In genomic region chr5:154278908-154279307, GRCh38 we compare ENCODE assay signal across 17 cellular contexts.
DNase-seq lines count a peak whose midpoint lies in the region; ATAC-seq and TF ChIP-seq lines count a peak whose summit lies in the region.
"Had no signal": no experiment of that assay in that cellular context is flagged by ENCODE, and none has a peak within 500 bp of the region (broad histone marks: within the 10 kb centered on the region; RNA-seq: fewer than 3 reads in every experiment).

No MANE protein-coding gene starts in this region.

- H3K4me2 ChIP-seq in MM.1S (ENCODE audit: low read depth, low read length) = peak overlapping the region; percentile 48
- H3K4me2 ChIP-seq: neural progenitor cell had no signal

- H3K27me3 ChIP-seq in MM.1S (replicated peaks; ENCODE audit: insufficient read depth, low read length) = no peaks in the 10 kb centered on the region
- H3K27me3 ChIP-seq: body of pancreas, neural progenitor cell, vagina had no signal

- peaks cover 24 to 33% of the 10 kb centered on the region in 2 donors for H3K4me1 Mint-ChIP-seq in stimulated activated naive B cell treated with anti-CD40 and anti-IgM and Interleukin-4, amounts not matched to agents 10 μg/mL and 1 μg/mL and 100 μg/mL, for 72 hours

- H2AFZ ChIP-seq in MM.1S (ENCODE audit: low read length) = no peak overlapping the region
- H2AFZ ChIP-seq: neural progenitor cell had no signal

- peaks cover 68% of the 10 kb centered on the region for H3K4me1 ChIP-seq in MM.1S (ENCODE audit: low read length)
- H3K4me1 ChIP-seq: body of pancreas, neural progenitor cell had no signal

- H3K9me3 Mint-ChIP-seq in stimulated activated naive B cell treated with anti-CD40 and anti-IgM and Interleukin-4, amounts not matched to agents 10 μg/mL and 1 μg/mL and 100 μg/mL, for 72 hours = no peaks in the 10 kb centered on the region
- H3K9me3 Mint-ChIP-seq: neural progenitor cell had no signal

- H3K36me3 ChIP-seq in MM.1S (replicated peaks; ENCODE audit: insufficient read depth, low read length) = no peaks in the 10 kb centered on the region
- H3K36me3 ChIP-seq: left ventricle myocardium inferior, neural progenitor cell, vagina had no signal

- no peaks in the 10 kb centered on the region for H3K9me2 ChIP-seq in MM.1S (replicated peaks; ENCODE audit: insufficient read depth, low read length)

- H4K20me1 ChIP-seq in MM.1S (ENCODE audit: insufficient read depth, low read length) = no peaks in the 10 kb centered on the region

- no peak overlapping the region for H3K9ac ChIP-seq in MM.1S (ENCODE audit: low read length)
- H3K9ac ChIP-seq: neural progenitor cell had no signal

- peaks cover 36% of the 10 kb centered on the region for H3F3A ChIP-seq in MM.1S (ENCODE audit: insufficient read depth, low read length)

- H3K27ac ChIP-seq in MM.1S (ENCODE audit: low read length) = peak overlapping the region; percentile 77; the same call in 1 of the 2 replicates
- H3K27ac ChIP-seq: body of pancreas, left ventricle myocardium inferior, neural progenitor cell, skin epidermis, vagina had no signal

- H3K36me3 Mint-ChIP-seq in stimulated activated naive B cell treated with anti-CD40 and anti-IgM and Interleukin-4, amounts not matched to agents 10 μg/mL and 1 μg/mL and 100 μg/mL, for 72 hours = peaks cover 0 to 9% of the 10 kb centered on the region in 2 donors
- H3K36me3 Mint-ChIP-seq: neural progenitor cell had no signal

- H3K4me3 Mint-ChIP-seq in stimulated activated naive B cell treated with anti-CD40 and anti-IgM and Interleukin-4, amounts not matched to agents 10 μg/mL and 1 μg/mL and 100 μg/mL, for 72 hours = no peak overlapping the region
- H3K4me3 Mint-ChIP-seq: B cell, neural progenitor cell had no signal

- no peaks in the 10 kb centered on the region for H3K9me3 ChIP-seq in MM.1S (replicated peaks; ENCODE audit: insufficient read depth, low read length)
- H3K9me3 ChIP-seq: body of pancreas, left ventricle myocardium inferior, vagina had no signal

- 0 out of 2 replicates have a peak, but pooled peaks cover 16% of the 10 kb centered on the region for H3K79me2 ChIP-seq in MM.1S (ENCODE audit: low read length)

- no peak overlapping the region for H3K4me3 ChIP-seq in MM.1S (ENCODE audit: low read length)
- H3K4me3 ChIP-seq: body of pancreas, left ventricle myocardium inferior, neural progenitor cell, skin epidermis, vagina had no signal

- ATAC-seq in GM18520 (IDR thresholded peaks at IDR 0.05; ENCODE audit: unreplicated experiment) = peak; percentile 52
- ATAC-seq in GM21423 (IDR thresholded peaks at IDR 0.05; ENCODE audit: unreplicated experiment) = peak; percentile 51
- peak; percentile 65 for ATAC-seq in HG03045 (IDR thresholded peaks at IDR 0.05; ENCODE audit: unreplicated experiment)
- ATAC-seq in stimulated activated naive B cell treated with anti-CD40 and anti-IgM and Interleukin-4, amounts not matched to agents 10 μg/mL and 1 μg/mL and 100 μg/mL, for 72 hours (replicated peaks) = no peak
- ATAC-seq: body of pancreas had no signal

- no peak for TF ChIP-seq CTCF in MM.1S (IDR thresholded peaks at IDR 0.05; ENCODE audit: low read length)

- DNase-seq in MM.1S (peak; percentile 85), NCI-H2029 (lab: John Stamatoyannopoulos, UW) (no peak), NCI-H2081 treated with DMSO at 0.1 percent for 48 hours (lab: John Stamatoyannopoulos, UW) (no peak), kidney glomerular epithelial cell (lab: John Stamatoyannopoulos, UW) (no peak)
- no peak for DNase-seq in stimulated activated naive B cell treated with anti-CD40 and anti-IgM and Interleukin-4, amounts not matched to agents 10 μg/mL and 1 μg/mL and 100 μg/mL, for 72 hours
- DNase-seq: activated CD4-positive, CD25-positive, alpha-beta regulatory T cell treated with anti-CD3 and anti-CD28 coated beads, Interleukin-2, amount 50 U/mL, for 72 hours; activated T-cell treated with anti-CD3 and anti-CD28 coated beads, Interleukin-2, amount 50 U/mL, for 48 hours; body of pancreas; left ventricle myocardium inferior; NCI-H1694 treated with DMSO at 0.1 percent for 48 hours had no signal

- H3K27ac Mint-ChIP-seq in stimulated activated naive B cell treated with anti-CD40 and anti-IgM and Interleukin-4, amounts not matched to agents 10 μg/mL and 1 μg/mL and 100 μg/mL, for 72 hours = no peak overlapping the region
- H3K27ac Mint-ChIP-seq: B cell, neural progenitor cell had no signal

- H3K27me3 Mint-ChIP-seq in stimulated activated naive B cell treated with anti-CD40 and anti-IgM and Interleukin-4, amounts not matched to agents 10 μg/mL and 1 μg/mL and 100 μg/mL, for 72 hours = no peaks in the 10 kb centered on the region
- H3K27me3 Mint-ChIP-seq: B cell had no signal

Comparison
In these comparisons a context has a peak if more than half of its experiments do, and no peak if none do; other contexts are left out.
1. ATAC-seq: peak in GM18520 (single experiment), GM21423 (single experiment) and HG03045 (single experiment); none in stimulated activated naive B cell treated with anti-CD40 and anti-IgM and Interleukin-4, amounts not matched to agents 10 μg/mL and 1 μg/mL and 100 μg/mL, for 72 hours (0 of 2).